Comparison of ENCODE assay signal across 16 cellular contexts in the genomic region with DNA sequence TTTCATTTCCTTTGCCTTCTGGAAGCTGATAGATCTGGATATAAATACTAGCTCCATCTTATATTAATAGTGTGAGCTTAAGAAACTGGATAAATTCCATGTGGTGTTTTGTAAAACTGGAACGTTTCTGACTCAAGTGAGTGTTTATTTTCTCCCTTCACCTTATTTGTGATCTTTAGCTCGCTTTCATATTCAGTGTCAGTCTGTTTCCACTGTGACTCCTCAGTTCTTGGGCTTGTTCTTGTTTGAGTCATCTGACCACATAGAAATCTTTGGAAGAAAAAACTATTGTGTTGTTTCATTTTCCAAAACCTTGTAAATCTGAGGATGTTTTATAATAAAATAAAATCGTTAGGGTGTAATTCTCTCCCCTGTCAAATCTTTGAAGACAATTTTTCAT.
DNase-seq lines count a peak whose midpoint lies in the region; ATAC-seq, FAIRE-seq and TF ChIP-seq lines count a peak whose summit lies in the region.
"Had no signal": no experiment of that assay in that cellular context is flagged by ENCODE, and none has a peak within 500 bp of the region (broad histone marks: within the 10 kb centered on the region; RNA-seq: fewer than 3 reads in every experiment).

No MANE protein-coding gene starts in this region.

- H3K79me1 ChIP-seq in mesenchymal stem cell (replicated peaks; ENCODE audit: low read length, poor library complexity, severe bottlenecking), result no peaks in the 10 kb centered on the region

- no peak for TF ChIP-seq CTCF in bronchial epithelial cell (IDR thresholded peaks at IDR 0.05; ENCODE audit: insufficient read depth, low read length, severe bottlenecking)

- no peak overlapping the region for H2AFZ ChIP-seq in mesenchymal stem cell (ENCODE audit: low read depth, low read length)

- H3K27me3 ChIP-seq in bronchial epithelial cell (ENCODE audit: control insufficient read depth, insufficient read depth, low read length) (no peaks in the 10 kb centered on the region), mesenchymal stem cell (ENCODE audit: control insufficient read depth in 1 of 2, insufficient read depth in 1 of 2, low read length in 2 of 2) (no peaks in the 10 kb centered on the region)
- H3K27me3 ChIP-seq: dorsolateral prefrontal cortex, upper lobe of right lung had no signal

- no peak overlapping the region for H3K27ac Mint-ChIP-seq in activated CD4-positive, alpha-beta T cell treated with anti-CD3 and anti-CD28 coated beads, Interleukin-2, amount 10 ng/mL, durations not matched to agents 24 days and 14 days
- H3K27ac Mint-ChIP-seq: B cell; stimulated activated effector memory CD8-positive, alpha-beta T cell treated with anti-CD3 and anti-CD28 coated beads, Interleukin-12 subunit alpha, Interleukin-12 subunit beta, amount 100 ng/mL, for 72 hours had no signal

- H3K4ac ChIP-seq in mesenchymal stem cell (ENCODE audit: low read depth in 1 of 2, low read length in 2 of 2), result no peak overlapping the region

- FAIRE-seq in bronchial epithelial cell (lab: Jason Lieb, UNC), result no peak

- H3K18ac ChIP-seq in mesenchymal stem cell (ENCODE audit: low read depth in 1 of 2, low read length in 2 of 2), result no peak overlapping the region

- H3K4me3 Mint-ChIP-seq in activated CD4-positive, alpha-beta T cell treated with anti-CD3 and anti-CD28 coated beads, Interleukin-2, amount 10 ng/mL, durations not matched to agents 24 days and 14 days, result no peak overlapping the region
- H3K4me3 Mint-ChIP-seq: B cell; stimulated activated effector memory CD8-positive, alpha-beta T cell treated with anti-CD3 and anti-CD28 coated beads, Interleukin-12 subunit alpha, Interleukin-12 subunit beta, amount 100 ng/mL, for 72 hours had no signal

- 60% methylated on average over 1 of the region's 3 CpGs for WGBS in mesenchymal stem cell

- no peak overlapping the region for H3K27ac ChIP-seq in mesenchymal stem cell (ENCODE audit: low read length, poor library complexity, severe bottlenecking)
- H3K27ac ChIP-seq: dorsolateral prefrontal cortex, psoas muscle, upper lobe of right lung had no signal

- no peaks in the 10 kb centered on the region for H3K4me1 Mint-ChIP-seq in activated CD4-positive, alpha-beta T cell treated with anti-CD3 and anti-CD28 coated beads, Interleukin-2, amount 10 ng/mL, durations not matched to agents 24 days and 14 days
- H3K4me1 Mint-ChIP-seq: B cell; stimulated activated effector memory CD8-positive, alpha-beta T cell treated with anti-CD3 and anti-CD28 coated beads, Interleukin-12 subunit alpha, Interleukin-12 subunit beta, amount 100 ng/mL, for 72 hours had no signal

- H3K9me3 ChIP-seq in mesenchymal stem cell (ENCODE audit: control insufficient read depth, low read length), result no peaks in the 10 kb centered on the region
- H3K9me3 ChIP-seq: psoas muscle, upper lobe of right lung had no signal

- H3K4me2 ChIP-seq in mesenchymal stem cell (ENCODE audit: low read length, poor library complexity, severe bottlenecking), result no peak overlapping the region

- no peak for ATAC-seq in HG03460 (IDR thresholded peaks at IDR 0.05; ENCODE audit: unreplicated experiment)
- ATAC-seq: psoas muscle; stimulated activated effector memory CD8-positive, alpha-beta T cell treated with anti-CD3 and anti-CD28 coated beads, Interleukin-12 subunit alpha, Interleukin-12 subunit beta, amount 100 ng/mL, for 72 hours; upper lobe of right lung had no signal

- no peak overlapping the region for H3K14ac ChIP-seq in mesenchymal stem cell (ENCODE audit: low read length in 2 of 2)

- H3K36me3 ChIP-seq in bronchial epithelial cell (ENCODE audit: control insufficient read depth, insufficient read depth, low read length) (no peaks in the 10 kb centered on the region), mesenchymal stem cell (ENCODE audit: control insufficient read depth in 1 of 2, insufficient read depth in 2 of 2, low read depth in 1 of 2, low read length in 2 of 2) (no peaks in the 10 kb centered on the region)
- H3K36me3 ChIP-seq: upper lobe of right lung had no signal

- no peak overlapping the region for H3K23ac ChIP-seq in mesenchymal stem cell (ENCODE audit: low read length in 2 of 2)

- H3K27me3 Mint-ChIP-seq in activated CD4-positive, alpha-beta T cell treated with anti-CD3 and anti-CD28 coated beads, Interleukin-2, amount 10 ng/mL, durations not matched to agents 24 days and 14 days, result no peaks in the 10 kb centered on the region
- H3K27me3 Mint-ChIP-seq: B cell had no signal

- H2AK5ac ChIP-seq in mesenchymal stem cell (ENCODE audit: low read length, severe bottlenecking), result no peak overlapping the region

- no peak overlapping the region for H2BK15ac ChIP-seq in mesenchymal stem cell (ENCODE audit: low read depth, poor library complexity, severe bottlenecking)

- intact Hi-C loops in activated CD4-positive, alpha-beta T cell treated with anti-CD3 and anti-CD28 coated beads, Interleukin-2, amount 10 ng/mL, durations not matched to agents 24 days and 14 days (cut with micrococcal nuclease), result no loop called here

- no peak overlapping the region for H2BK5ac ChIP-seq in mesenchymal stem cell (ENCODE audit: low read depth, low read length, poor library complexity, severe bottlenecking)

- no peaks in the 10 kb centered on the region for H3K9me3 Mint-ChIP-seq in activated CD4-positive, alpha-beta T cell treated with anti-CD3 and anti-CD28 coated beads, Interleukin-2, amount 10 ng/mL, durations not matched to agents 24 days and 14 days

- no peak overlapping the region for H4K8ac ChIP-seq in mesenchymal stem cell (ENCODE audit: low read length)

- H3K4me3 ChIP-seq in bronchial epithelial cell (ENCODE audit: low read depth, low read length) (no peak overlapping the region), mesenchymal stem cell (ENCODE audit: insufficient read depth in 1 of 2, low read depth in 1 of 2, low read length in 2 of 2) (no peak overlapping the region)
- H3K4me3 ChIP-seq: dorsolateral prefrontal cortex, psoas muscle, upper lobe of right lung had no signal

- DNase-seq in COLO829 (ENCODE audit: low spot score) (peak; percentile 40), M059J (ENCODE audit: low read depth) (peak; percentile 87), bronchial epithelial cell (ENCODE audit: low read depth) (peak; percentile 22), mesenchymal stem cell (peak; percentile 79), NCI-H2029 treated with DMSO at 0.1 percent for 48 hours (lab: John Stamatoyannopoulos, UW) (no peak)
- DNase-seq in activated CD4-positive, alpha-beta T cell treated with anti-CD3 and anti-CD28 coated beads, Interleukin-2, amount 10 ng/mL, durations not matched to agents 24 days and 14 days, result no peak
- no peak for DNase-seq in stimulated activated CD4-positive, alpha-beta T cell treated with anti-CD3 and anti-CD28 coated beads, Interleukin-12 subunit alpha, Interleukin-12 subunit beta, amount 100 ng/mL, for 4 hours
- DNase-seq: dorsolateral prefrontal cortex; glutamatergic neuron; MM.1S; psoas muscle; stimulated activated CD4-positive, alpha-beta T cell treated with anti-CD3 and anti-CD28 coated beads, Interleukin-2, amount 100 ng/mL, for 48 hours; upper lobe of right lung had no signal

- no peak overlapping the region for H2BK120ac ChIP-seq in mesenchymal stem cell (ENCODE audit: low read depth, low read length)

- H3K9ac ChIP-seq in mesenchymal stem cell (ENCODE audit: low read length), result peak overlapping the region; percentile 39

- peaks cover 3% of the 10 kb centered on the region for H3K4me1 ChIP-seq in mesenchymal stem cell (ENCODE audit: control insufficient read depth, insufficient read depth, low read depth, low read length)
- H3K4me1 ChIP-seq: psoas muscle, upper lobe of right lung had no signal

- H4K91ac ChIP-seq in mesenchymal stem cell (ENCODE audit: low read length), result no peak overlapping the region

- no peaks in the 10 kb centered on the region for H3K36me3 Mint-ChIP-seq in activated CD4-positive, alpha-beta T cell treated with anti-CD3 and anti-CD28 coated beads, Interleukin-2, amount 10 ng/mL, durations not matched to agents 24 days and 14 days (ENCODE audit: low read depth)
- H3K36me3 Mint-ChIP-seq: stimulated activated effector memory CD8-positive, alpha-beta T cell treated with anti-CD3 and anti-CD28 coated beads, Interleukin-12 subunit alpha, Interleukin-12 subunit beta, amount 100 ng/mL, for 72 hours had no signal

- no peak overlapping the region for H2BK12ac ChIP-seq in mesenchymal stem cell (ENCODE audit: low read length in 2 of 2)

Comparison
In these comparisons a context has a peak if more than half of its experiments do, and no peak if none do; other contexts are left out.
1. DNase-seq: peak in COLO829 (single experiment), M059J (single experiment), bronchial epithelial cell (single experiment) and mesenchymal stem cell (single experiment); none in NCI-H2029 treated with DMSO at 0.1 percent for 48 hours (single experiment), activated CD4-positive, alpha-beta T cell treated with anti-CD3 and anti-CD28 coated beads, Interleukin-2, amount 10 ng/mL, durations not matched to agents 24 days and 14 days (single experiment) and stimulated activated CD4-positive, alpha-beta T cell treated with anti-CD3 and anti-CD28 coated beads, Interleukin-12 subunit alpha, Interleukin-12 subunit beta, amount 100 ng/mL, for 4 hours (single experiment).